In genomic region chr1:3775498-3776230, GRCh38 we compare ENCODE assay signal across 9 cellular contexts. TPM values are rescaled to one million over a fixed set of nuclear protein-coding genes. Genes with fewer than 3 reads are reported as not detected.
A peak's percentile ranks its signal among the peaks of the same experiment; 100 is the strongest.
DNase-seq lines count a peak whose midpoint lies in the region; ATAC-seq and TF ChIP-seq lines count a peak whose summit lies in the region.
"Had no signal": no experiment of that assay in that cellular context is flagged by ENCODE, and none has a peak within 500 bp of the region (broad histone marks: within the 10 kb centered on the region; RNA-seq: fewer than 3 reads in every experiment).

No MANE protein-coding gene starts in this region.

- ATAC-seq in RWPE2 (ENCODE audit: low read depth), result peak; percentile 30
- peak in 1 of 2 donors; percentile 3 for ATAC-seq in right cardiac atrium
- ATAC-seq in GM19463 (IDR thresholded peaks at IDR 0.05; ENCODE audit: unreplicated experiment), result no peak

- H3K9me3 Mint-ChIP-seq in activated naive CD8-positive, alpha-beta T cell treated with anti-CD3 and anti-CD28 coated beads for 36 hours, result no peaks in the 10 kb centered on the region

- no peak for TF ChIP-seq EP300 in sigmoid colon (IDR thresholded peaks at IDR 0.05)

- H3K4me3 ChIP-seq in RWPE2 (ENCODE audit: severe bottlenecking) (no peak overlapping the region), right cardiac atrium (ENCODE audit: low read length) (no peak overlapping the region), sigmoid colon (no peak overlapping the region)

- H3K27me3 ChIP-seq in RWPE2 (ENCODE audit: insufficient read depth, poor library complexity, severe bottlenecking) (no peaks in the 10 kb centered on the region), right cardiac atrium (ENCODE audit: control insufficient read depth, insufficient read depth) (no peaks in the 10 kb centered on the region), sigmoid colon (no peaks in the 10 kb centered on the region)

- H3K9me3 ChIP-seq in RWPE2 (ENCODE audit: severe bottlenecking) (no peaks in the 10 kb centered on the region), right cardiac atrium (ENCODE audit: control insufficient read depth, low read length) (no peaks in the 10 kb centered on the region), sigmoid colon (no peaks in the 10 kb centered on the region)

- H3K4me3 Mint-ChIP-seq in activated naive CD8-positive, alpha-beta T cell treated with anti-CD3 and anti-CD28 coated beads for 36 hours, result no peak overlapping the region

- intact Hi-C loops in right cardiac atrium (cut with DNase I) (no loop called here), sigmoid colon (cut with DNase I) (no loop called here)

- H3K27ac Mint-ChIP-seq in activated naive CD8-positive, alpha-beta T cell treated with anti-CD3 and anti-CD28 coated beads for 36 hours, result no peak overlapping the region

- peaks cover 8% of the 10 kb centered on the region for H3K4me1 Mint-ChIP-seq in activated naive CD8-positive, alpha-beta T cell treated with anti-CD3 and anti-CD28 coated beads for 36 hours

- no peaks in the 10 kb centered on the region for H3K27me3 Mint-ChIP-seq in activated naive CD8-positive, alpha-beta T cell treated with anti-CD3 and anti-CD28 coated beads for 36 hours

- 35% methylated on average over 27 of the region's 27 CpGs for WGBS in right cardiac atrium
- WGBS in sigmoid colon, 2 donors, result 7 to 27% methylated on average over 27 of the region's 27 CpGs

- H3K27ac ChIP-seq in RWPE2 (ENCODE audit: poor library complexity, severe bottlenecking), result no peak overlapping the region
- no peak overlapping the region for H3K27ac ChIP-seq in right cardiac atrium (ENCODE audit: low read length)
- H3K27ac ChIP-seq in sigmoid colon, result no peak overlapping the region

- DNase-seq in DMS79 (lab: John Stamatoyannopoulos, UW) (peak; percentile 85), HuH-7 (ENCODE audit: low spot score) (peak; percentile 96), RWPE2 (ENCODE audit: low spot score) (no peak), right cardiac atrium (peak; percentile 70 to 85 (median 84)), sigmoid colon (no peak)
- DNase-seq in activated naive CD8-positive, alpha-beta T cell treated with anti-CD3 and anti-CD28 coated beads for 36 hours, result peak; percentile 59
- DNase-seq in stimulated activated CD4-positive, alpha-beta T cell treated with anti-CD3 and anti-CD28 coated beads, Interleukin-15, amount 100 ng/mL, for 24 hours, result peak; percentile 67

- no peak for TF ChIP-seq POLR2A in sigmoid colon (IDR thresholded peaks at IDR 0.05)

- TF ChIP-seq CTCF in RWPE2 (IDR thresholded peaks at IDR 0.05; ENCODE audit: poor library complexity, severe bottlenecking) (peak; percentile 54), sigmoid colon (IDR thresholded peaks at IDR 0.05) (no peak)

- H3K36me3 Mint-ChIP-seq in activated naive CD8-positive, alpha-beta T cell treated with anti-CD3 and anti-CD28 coated beads for 36 hours, result peaks cover 5% of the 10 kb centered on the region

- H3K4me1 ChIP-seq in RWPE2 (ENCODE audit: insufficient read depth, poor library complexity, severe bottlenecking) (no peaks in the 10 kb centered on the region), right cardiac atrium (ENCODE audit: control insufficient read depth, insufficient read depth, low read length) (peaks cover 4% of the 10 kb centered on the region), sigmoid colon (peaks cover 0 to 39% (median 32%) of the 10 kb centered on the region in 4 donors)

- H3K36me3 ChIP-seq in RWPE2 (ENCODE audit: low read depth) (peaks cover 8% of the 10 kb centered on the region; the same call in 1 of the 2 replicates), sigmoid colon (peaks cover 4 to 26% (median 16%) of the 10 kb centered on the region in 4 donors)

RNA-seq across cellular contexts. Expression of gene SMIM1, which starts 3.1 kb away (rescaled TPM):
- 1 to 10 TPM; 1.5 to 1.8 TPM for total RNA-seq in activated naive CD8-positive, alpha-beta T cell treated with anti-CD3 and anti-CD28 coated beads for 36 hours
- total RNA-seq in right cardiac atrium (100 to 1,000 TPM in 2 of 4 donors, 10 to 100 TPM in 2; 44.2 to 120 (median 95.0) TPM), sigmoid colon (1 to 10 TPM in 3 of 4 donors, not detected in 1; 6.1 to 8.6 (median 7.5) TPM)
- polyA plus RNA-seq in right cardiac atrium (243 TPM), sigmoid colon (10 to 100 TPM in 1 of 3 donors, 1 to 10 TPM in 2; 2.7 to 10.8 (median 3.7) TPM)
- total RNA-seq: T-helper 1 cell treated with Interleukin-12 subunit alpha and Interleukin-12 subunit beta and Interleukin-4 antibody, amounts not matched to agents 30 ng/mL and 1 ng/mL, for 36 hours had no signal

RNA-seq across cellular contexts. Expression of gene LRRC47, which starts 20.6 kb away (rescaled TPM):
- total RNA-seq in activated naive CD8-positive, alpha-beta T cell treated with anti-CD3 and anti-CD28 coated beads for 36 hours, result 10 to 100 TPM; 47.5 to 57.5 TPM
- total RNA-seq in right cardiac atrium, result 10 to 100 TPM; 46.8 to 60.3 (median 54.2) TPM
- 23.3 TPM for polyA plus RNA-seq in right cardiac atrium
- 10 to 100 TPM; 26.7 to 36.4 (median 31.2) TPM for total RNA-seq in sigmoid colon
- polyA plus RNA-seq in sigmoid colon, result 10 to 100 TPM; 11.4 to 25.9 (median 13.2) TPM

RNA-seq across cellular contexts. Expression of gene CCDC27, which starts 23.4 kb away (rescaled TPM):
- total RNA-seq in activated naive CD8-positive, alpha-beta T cell treated with anti-CD3 and anti-CD28 coated beads for 36 hours, result not detected
- total RNA-seq in right cardiac atrium, result under 1 TPM in 2 of 4 donors, not detected in 2; 0.09 to 0.14 TPM
- not detected for polyA plus RNA-seq in right cardiac atrium
- not detected for total RNA-seq in sigmoid colon
- not detected for polyA plus RNA-seq in sigmoid colon
- total RNA-seq: T-helper 1 cell treated with Interleukin-12 subunit alpha and Interleukin-12 subunit beta and Interleukin-4 antibody, amounts not matched to agents 30 ng/mL and 1 ng/mL, for 36 hours had no signal

Comparison
In these comparisons a context has a peak if more than half of its experiments do, and no peak if none do; other contexts are left out.
1. DNase-seq: peak in DMS79 (single experiment), HuH-7 (single experiment), activated naive CD8-positive, alpha-beta T cell treated with anti-CD3 and anti-CD28 coated beads for 36 hours (single experiment), right cardiac atrium (3 of 3) and stimulated activated CD4-positive, alpha-beta T cell treated with anti-CD3 and anti-CD28 coated beads, Interleukin-15, amount 100 ng/mL, for 24 hours (single experiment); none in RWPE2 (single experiment) and sigmoid colon (single experiment).
2. RNA of gene SMIM1, which starts 3.1 kb away (total RNA-seq): 44.2 to 120 TPM in right cardiac atrium; 6.1 to 8.6 TPM in sigmoid colon and 1.5 to 1.8 TPM in activated naive CD8-positive, alpha-beta T cell treated with anti-CD3 and anti-CD28 coated beads for 36 hours; every median in the first group is over 4 times any median in the second.